Comparison of ENCODE assay signal across 21 cellular contexts in the genomic region with DNA sequence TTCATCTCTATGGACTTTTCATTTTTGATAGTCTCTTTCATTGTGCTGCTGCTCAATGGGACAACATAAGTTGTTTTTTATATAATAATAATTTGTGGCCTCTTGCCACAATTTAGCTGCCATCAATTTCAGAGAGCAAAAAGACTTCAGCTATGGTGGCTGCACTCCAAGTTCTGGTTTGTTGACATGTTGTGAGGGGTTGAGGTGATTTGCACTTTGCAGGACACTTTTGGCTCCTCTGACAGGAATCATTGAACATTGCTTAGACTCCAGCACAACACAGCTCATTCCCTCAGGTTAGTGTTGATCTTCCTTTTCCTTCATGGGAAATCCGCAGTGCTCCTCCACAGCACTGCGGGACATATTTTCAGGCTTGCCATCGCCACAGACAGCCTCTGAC.
"Had no signal": no experiment of that assay in that cellular context is flagged by ENCODE, and none has a peak within 500 bp of the region (broad histone marks: within the 10 kb centered on the region; RNA-seq: fewer than 3 reads in every experiment).

No MANE protein-coding gene starts in this region.

- H3K9me3 ChIP-seq: esophagus muscularis mucosa, gastroesophageal sphincter, heart left ventricle, left lung, lower lobe of right lung, mucosa of descending colon had no signal

- H3K27ac Mint-ChIP-seq: immature natural killer cell, mesothelial cell of epicardium, naive B cell had no signal

- H3K27ac ChIP-seq: coronary artery, dorsolateral prefrontal cortex, esophagus muscularis mucosa, foreskin keratinocyte, gastroesophageal sphincter, heart left ventricle, hepatocyte, left lung, lower lobe of right lung had no signal

- ATAC-seq: foreskin keratinocyte, gastroesophageal sphincter, heart left ventricle, left lung, left ventricle myocardium superior, lower lobe of right lung, mucosa of descending colon had no signal

- H3K4me3 Mint-ChIP-seq: immature natural killer cell, mesothelial cell of epicardium, naive B cell had no signal

- H3K4me1 Mint-ChIP-seq: immature natural killer cell, mesothelial cell of epicardium, naive B cell had no signal

- H3K36me3 Mint-ChIP-seq: immature natural killer cell, mesothelial cell of epicardium, naive B cell had no signal

- H3K27me3 Mint-ChIP-seq: naive B cell had no signal

- DNase-seq: dermis blood vessel endothelial cell; dorsolateral prefrontal cortex; effector CD4-positive, alpha-beta T cell; effector memory CD4-positive, alpha-beta T cell; foreskin keratinocyte; heart left ventricle; immature natural killer cell; islet precursor cell; kidney; kidney glomerular epithelial cell; left lung; left ventricle myocardium superior; lower lobe of right lung; mesenchymal stem cell; mucosa of descending colon; naive B cell had no signal
